Comparison of ENCODE assay signal across 8 cellular contexts in genomic region chr4:158020175-158020574, GRCh38.
DNase-seq lines count a peak whose midpoint lies in the region; ATAC-seq and TF ChIP-seq lines count a peak whose summit lies in the region.

No MANE protein-coding gene starts in this region.

- no peaks in the 10 kb centered on the region for H3K4me1 Mint-ChIP-seq in activated CD8-positive, alpha-beta T cell treated with anti-CD3 and anti-CD28 coated beads for 36 hours (ENCODE audit: low read depth)

- no peaks in the 10 kb centered on the region for H3K9me3 ChIP-seq in Panc1 (ENCODE audit: control insufficient read depth, insufficient read depth, low read depth, low read length)

- DNase-seq in COLO829 (ENCODE audit: low spot score) (peak; percentile 76), Panc1 (ENCODE audit: low read depth, low spot score) (no peak), fibroblast of peridontal ligament (ENCODE audit: extremely low read depth) (peak; percentile 94), omental fat pad (ENCODE audit: low spot score) (peak; percentile 49), KBM-7 (no peak)
- DNase-seq in activated CD8-positive, alpha-beta T cell treated with anti-CD3 and anti-CD28 coated beads for 36 hours, result no peak
- no peak for DNase-seq in NK-92 treated with Interleukin-12 subunit alpha and Interleukin-12 subunit beta, amount 100 ng/mL, for 24 hours (lab: John Stamatoyannopoulos, UW)

- H3K4me3 ChIP-seq in Panc1 (ENCODE audit: low read depth in 2 of 2, low read length in 2 of 2), result no peak overlapping the region

- ATAC-seq in Panc1 (peak; percentile 83), omental fat pad (ENCODE audit: low FRiP score) (peak; percentile 45), HG03439 (IDR thresholded peaks at IDR 0.05; ENCODE audit: unreplicated experiment) (no peak)
- ATAC-seq in activated CD8-positive, alpha-beta T cell treated with anti-CD3 and anti-CD28 coated beads for 36 hours, result no peak

- H3K36me3 Mint-ChIP-seq in activated CD8-positive, alpha-beta T cell treated with anti-CD3 and anti-CD28 coated beads for 36 hours (ENCODE audit: low read depth), result no peaks in the 10 kb centered on the region

- CTCF ChIA-PET in Panc1 (lab: Charles Lee), result no interaction called here
- CTCF ChIA-PET in activated CD8-positive, alpha-beta T cell treated with anti-CD3 and anti-CD28 coated beads for 36 hours (lab: Charles Lee), result no interaction called here

- in situ Hi-C loops in Panc1 (cut with HindIII; ENCODE audit: low pct_unique_long_range_greater_than_20kb, low sequenced_read_pairs), result no loop called here
- in situ Hi-C loops in KBM-7 (cut with MboI; ENCODE audit: low pct_unique_long_range_greater_than_20kb, low sequenced_read_pairs), result loop anchor here (25.0 kb wide), 1 partner anchor 142 kb away; the partner anchor contains the start of gene GASK1B

- H3K27ac ChIP-seq in Panc1 (ENCODE audit: low read length), result peak overlapping the region; percentile 66

- H3K9me3 Mint-ChIP-seq in activated CD8-positive, alpha-beta T cell treated with anti-CD3 and anti-CD28 coated beads for 36 hours, result no peaks in the 10 kb centered on the region

- H3K4me3 Mint-ChIP-seq in activated CD8-positive, alpha-beta T cell treated with anti-CD3 and anti-CD28 coated beads for 36 hours, result no peak overlapping the region

- TF ChIP-seq CTCF in Panc1 (IDR thresholded peaks at IDR 0.05) (no peak), omental fat pad (IDR thresholded peaks at IDR 0.05) (no peak)
- no peak for TF ChIP-seq CTCF in activated CD8-positive, alpha-beta T cell treated with anti-CD3 and anti-CD28 coated beads for 36 hours (IDR thresholded peaks at IDR 0.05)

- no peaks in the 10 kb centered on the region; the same call in 1 of the 2 replicates for H3K4me1 ChIP-seq in Panc1 (ENCODE audit: control insufficient read depth, insufficient read depth, low read length)

- H3K27me3 ChIP-seq in Panc1 (ENCODE audit: control insufficient read depth, insufficient read depth, low read length), result no peaks in the 10 kb centered on the region

- no peak overlapping the region for H3K27ac Mint-ChIP-seq in activated CD8-positive, alpha-beta T cell treated with anti-CD3 and anti-CD28 coated beads for 36 hours

- POLR2A ChIA-PET in Panc1 (lab: Charles Lee), result no interaction called here
- POLR2A ChIA-PET in activated CD8-positive, alpha-beta T cell treated with anti-CD3 and anti-CD28 coated beads for 36 hours (lab: Charles Lee), result no interaction called here

- no peaks in the 10 kb centered on the region for H3K36me3 ChIP-seq in Panc1 (ENCODE audit: control insufficient read depth, insufficient read depth, low read length)

- peaks cover 2% of the 10 kb centered on the region for H3K27me3 Mint-ChIP-seq in activated CD8-positive, alpha-beta T cell treated with anti-CD3 and anti-CD28 coated beads for 36 hours

- BruUV-seq in Panc1 (replicated peaks; lab: Mats Ljungman, UMichigan), result no TSS peak

- intact Hi-C loops in Panc1 (cut with micrococcal nuclease; ENCODE audit: unreplicated experiment), result no loop called here
- intact Hi-C loops in activated CD8-positive, alpha-beta T cell treated with anti-CD3 and anti-CD28 coated beads for 36 hours (cut with micrococcal nuclease), result no loop called here

Comparison
In these comparisons a context has a peak if more than half of its experiments do, and no peak if none do; other contexts are left out.
1. DNase-seq: peak in COLO829 (single experiment), fibroblast of peridontal ligament (single experiment) and omental fat pad (single experiment); none in Panc1 (single experiment), KBM-7 (single experiment), activated CD8-positive, alpha-beta T cell treated with anti-CD3 and anti-CD28 coated beads for 36 hours (single experiment) and NK-92 treated with Interleukin-12 subunit alpha and Interleukin-12 subunit beta, amount 100 ng/mL, for 24 hours (single experiment).
2. ATAC-seq: peak in Panc1 (single experiment) and omental fat pad (single experiment); none in activated CD8-positive, alpha-beta T cell treated with anti-CD3 and anti-CD28 coated beads for 36 hours (single experiment) and HG03439 (single experiment).